ENCODE assay signal across 12 cellular contexts in the genomic region with DNA sequence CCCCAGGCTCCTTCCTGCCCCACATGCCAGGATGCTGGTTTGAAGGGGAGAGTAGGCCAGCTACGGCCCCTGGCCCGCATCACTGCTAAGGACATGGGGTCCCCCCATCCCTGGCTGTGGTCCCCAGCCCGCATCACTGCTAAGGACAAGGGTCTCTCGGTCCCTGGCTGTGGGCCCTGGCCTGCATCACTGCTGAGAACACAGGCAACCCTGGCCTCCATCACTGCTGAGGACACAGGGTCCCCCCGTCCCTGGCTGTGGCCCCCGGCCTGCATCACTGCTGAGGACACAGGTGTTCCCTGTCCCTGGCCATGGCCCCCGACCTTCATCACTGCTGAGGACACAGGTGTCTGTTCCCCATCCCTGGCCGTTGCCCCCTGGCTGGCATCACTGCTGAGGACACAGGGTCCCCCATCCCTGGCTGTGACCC.
"Had no signal": no experiment of that assay in that cellular context is flagged by ENCODE, and none has a peak within 500 bp of the region (broad histone marks: within the 10 kb centered on the region; RNA-seq: fewer than 3 reads in every experiment).

No MANE protein-coding gene starts in this region.

- H3K27ac ChIP-seq: ascending aorta, foreskin keratinocyte, prostate gland, thyroid gland had no signal

- H3K4me3 ChIP-seq: ascending aorta, prostate gland, thyroid gland had no signal

- DNase-seq: activated CD4-positive, alpha-beta T cell treated with anti-CD3 and anti-CD28 coated beads for 1 hour; activated CD4-positive, alpha-beta T cell treated with anti-CD3 and anti-CD28 coated beads, Interleukin-2, amount 50 U/mL, for 48 hours; activated naive CD4-positive, alpha-beta T cell; activated naive CD8-positive, alpha-beta T cell treated with anti-CD3 and anti-CD28 coated beads, Interleukin-2, amount 50 U/mL, for 24 hours; foreskin keratinocyte; naive B cell; stimulated activated CD4-positive, alpha-beta T cell treated with anti-CD3 and anti-CD28 coated beads, Interleukin-2, amount 100 ng/mL, for 48 hours; stimulated activated CD8-positive, alpha-beta memory T cell treated with anti-CD3 and anti-CD28 coated beads, Interleukin-4, amount 100 ng/mL, for 48 hours; T-helper 9 cell; thyroid gland had no signal

- H3K36me3 ChIP-seq: ascending aorta, prostate gland, thyroid gland had no signal

- H3K4me1 ChIP-seq: ascending aorta, foreskin keratinocyte, prostate gland had no signal

- H3K9me3 ChIP-seq: ascending aorta, prostate gland, thyroid gland had no signal

- H3K27me3 ChIP-seq: ascending aorta, thyroid gland had no signal

- ATAC-seq: activated naive CD8-positive, alpha-beta T cell treated with anti-CD3 and anti-CD28 coated beads, Interleukin-2, amount 50 U/mL, for 24 hours had no signal
